In genomic region chr17:47717845-47718621, GRCh38 we compare ENCODE assay signal across 14 cellular contexts. TPM values are rescaled to one million over a fixed set of nuclear protein-coding genes. Genes with fewer than 3 reads are reported as not detected.
DNase-seq lines count a peak whose midpoint lies in the region; ATAC-seq, FAIRE-seq and TF ChIP-seq lines count a peak whose summit lies in the region.
"Had no signal": no experiment of that assay in that cellular context is flagged by ENCODE, and none has a peak within 500 bp of the region (broad histone marks: within the 10 kb centered on the region; RNA-seq: fewer than 3 reads in every experiment).

No MANE protein-coding gene starts in this region.

- peak; percentile 50 for DNase-seq in activated CD8-positive, alpha-beta memory T cell treated with anti-CD3 and anti-CD28 coated beads, Interleukin-2, amount 10 ng/mL, durations not matched to agents 7 days and 5 days
- DNase-seq in activated CD8-positive, alpha-beta memory T cell treated with anti-CD3 and anti-CD28 coated beads, Interleukin-2, amount 50 U/mL, for 48 hours: no peak
- DNase-seq in PC-9: no peak
- no peak for DNase-seq in K562 (ENCODE audit: extremely low read depth in 1 of 4, low spot score in 3 of 4)
- DNase-seq in amniotic stem cell (lab: John Stamatoyannopoulos, UW): no peak
- DNase-seq in coronary artery (ENCODE audit: low spot score): no peak
- DNase-seq: NCI-H226, right cardiac atrium had no signal

- H3K4me2 ChIP-seq in PC-9: peak overlapping the region; percentile 70; the same call in 1 of the 2 replicates
- H3K4me2 ChIP-seq in K562 (ENCODE audit: insufficient read depth, low read length): no peak overlapping the region

- no peak for TF ChIP-seq EP300 in K562 (IDR thresholded peaks at IDR 0.05; ENCODE audit: low read length)

- intact Hi-C loops in PC-9 (cut with micrococcal nuclease; ENCODE audit: unreplicated experiment): no loop called here
- intact Hi-C loops in K562 (cut with micrococcal nuclease): no loop called here

- no peaks in the 10 kb centered on the region for H3K36me3 Mint-ChIP-seq in activated CD8-positive, alpha-beta memory T cell treated with anti-CD3 and anti-CD28 coated beads, Interleukin-2, amount 10 ng/mL, durations not matched to agents 7 days and 5 days
- no peaks in the 10 kb centered on the region for H3K36me3 Mint-ChIP-seq in stimulated activated naive CD8-positive, alpha-beta T cell treated with anti-CD3 and anti-CD28 coated beads, Interleukin-15, Interleukin-2, amounts not matched to agents 100 ng/mL and 50 ng/mL, for 24 hours (ENCODE audit: low read depth)
- H3K36me3 Mint-ChIP-seq: CD14-positive monocyte had no signal

- no peak overlapping the region for H3K27ac ChIP-seq in PC-9
- H3K27ac ChIP-seq in K562 (ENCODE audit: extremely low read depth, low read depth, low read length): no peak overlapping the region
- no peak overlapping the region for H3K27ac ChIP-seq in coronary artery
- H3K27ac ChIP-seq: body of pancreas had no signal

- CTCF ChIA-PET in activated CD8-positive, alpha-beta memory T cell treated with anti-CD3 and anti-CD28 coated beads, Interleukin-2, amount 10 ng/mL, durations not matched to agents 7 days and 5 days (lab: Charles Lee): interaction anchor here (0.6 to 8.2 kb wide), 12 partner anchors 8 to 301 kb away, joined by 3 to 157 read pairs (median 8); partner anchors contain the start of gene TBX21
- CTCF ChIA-PET in PC-9 (lab: Charles Lee) (interaction anchor here (0.6 kb wide), 2 partner anchors 15 to 280 kb away, joined by 3 read pairs; partner anchors contain the start of gene TBX21), K562 (lab: Yijun Ruan, JAX; ENCODE audit: low intra/inter-chr PET ratio) (no interaction called here)

- H3F3A ChIP-seq in PC-9 (ENCODE audit: insufficient read depth, low read depth): peaks cover 17% of the 10 kb centered on the region

- H3K9me3 Mint-ChIP-seq in activated CD8-positive, alpha-beta memory T cell treated with anti-CD3 and anti-CD28 coated beads, Interleukin-2, amount 10 ng/mL, durations not matched to agents 7 days and 5 days (ENCODE audit: low read depth): no peaks in the 10 kb centered on the region
- no peaks in the 10 kb centered on the region for H3K9me3 Mint-ChIP-seq in stimulated activated naive CD8-positive, alpha-beta T cell treated with anti-CD3 and anti-CD28 coated beads, Interleukin-15, Interleukin-2, amounts not matched to agents 100 ng/mL and 50 ng/mL, for 24 hours

- no peaks in the 10 kb centered on the region for H3K9me1 ChIP-seq in K562 (ENCODE audit: control insufficient read depth, insufficient read depth, low read length)

- peak overlapping the region; percentile 90 for H3K27ac Mint-ChIP-seq in activated CD8-positive, alpha-beta memory T cell treated with anti-CD3 and anti-CD28 coated beads, Interleukin-2, amount 10 ng/mL, durations not matched to agents 7 days and 5 days
- H3K27ac Mint-ChIP-seq in stimulated activated naive CD8-positive, alpha-beta T cell treated with anti-CD3 and anti-CD28 coated beads, Interleukin-15, Interleukin-2, amounts not matched to agents 100 ng/mL and 50 ng/mL, for 24 hours: peak overlapping the region; percentile 98

- H3K27me3 ChIP-seq in PC-9 (ENCODE audit: insufficient read depth, low read depth): peaks cover 22% of the 10 kb centered on the region
- H3K27me3 ChIP-seq in K562 (ENCODE audit: control insufficient read depth in 2 of 2, insufficient read depth in 2 of 2, low read length in 2 of 2): peaks cover 20 to 74% of the 10 kb centered on the region in 2 experiments; a peak in 4 of 5 replicates

- H3K4me3 ChIP-seq in PC-9 (no peak overlapping the region), K562 (no peak overlapping the region), coronary artery (no peak overlapping the region)
- H3K4me3 ChIP-seq: body of pancreas, lung had no signal

- in situ Hi-C loops in K562 (cut with MboI): no loop called here

- H4K20me1 ChIP-seq in PC-9 (ENCODE audit: insufficient read depth) (no peaks in the 10 kb centered on the region), K562 (replicated peaks; ENCODE audit: control insufficient read depth, insufficient read depth, low read length) (peaks cover 3% of the 10 kb centered on the region)

- no peak for ATAC-seq in activated CD8-positive, alpha-beta memory T cell treated with anti-CD3 and anti-CD28 coated beads, Interleukin-2, amount 10 ng/mL, durations not matched to agents 7 days and 5 days
- peak; percentile 55 for ATAC-seq in K562
- ATAC-seq in HG02642 (IDR thresholded peaks at IDR 0.05; ENCODE audit: poor library complexity, unreplicated experiment): no peak
- ATAC-seq: body of pancreas, right cardiac atrium had no signal

- TF ChIP-seq POLR2A in K562 (conservative IDR thresholded peaks at IDR 0.05): no peak

- H3K9ac ChIP-seq in K562 (ENCODE audit: insufficient read depth in 1 of 2, low read depth in 2 of 2, low read length in 2 of 2): peak overlapping the region in 1 of 2 experiments; percentile 75; a peak in 2 of 4 replicates

- no peaks in the 10 kb centered on the region for H3K36me3 ChIP-seq in PC-9 (ENCODE audit: low read depth)
- no peaks in the 10 kb centered on the region for H3K36me3 ChIP-seq in K562 (ENCODE audit: control insufficient read depth, insufficient read depth, low read length)

- no peaks in the 10 kb centered on the region for H3K79me2 ChIP-seq in PC-9 (ENCODE audit: low read depth)
- no peaks in the 10 kb centered on the region for H3K79me2 ChIP-seq in K562 (ENCODE audit: control insufficient read depth, insufficient read depth, low read length)

- no peak overlapping the region for H3K4me3 Mint-ChIP-seq in activated CD8-positive, alpha-beta memory T cell treated with anti-CD3 and anti-CD28 coated beads, Interleukin-2, amount 10 ng/mL, durations not matched to agents 7 days and 5 days
- H3K4me3 Mint-ChIP-seq in stimulated activated naive CD8-positive, alpha-beta T cell treated with anti-CD3 and anti-CD28 coated beads, Interleukin-15, Interleukin-2, amounts not matched to agents 100 ng/mL and 50 ng/mL, for 24 hours: peak overlapping the region; percentile 82

- WGBS in K562 (ENCODE audit: insufficient coverage, low coverage, missing lambda C conversion rate): under 1% methylated on average over 11 of the region's 12 CpGs

- POLR2A ChIA-PET in PC-9 (lab: Charles Lee; ENCODE audit: unreplicated experiment) (interaction anchor here (0.7 kb wide), 1 partner anchor 633 kb away, joined by 3 read pairs; no protein-coding TSS in a partner anchor), K562 (lab: Yijun Ruan, JAX) (interaction anchor here (0.5 to 1.5 kb wide), 7 partner anchors 11 to 762 kb away, joined by 3 to 7 read pairs (median 4); no protein-coding TSS in a partner anchor)

- no peaks in the 10 kb centered on the region for H3K9me2 ChIP-seq in PC-9 (ENCODE audit: insufficient read depth)

- peak; percentile 59 for FAIRE-seq in K562 (lab: Jason Lieb, UNC)

- peaks cover 45% of the 10 kb centered on the region for H3K4me1 ChIP-seq in PC-9 (replicated peaks; ENCODE audit: insufficient read depth)
- peaks cover 25 to 43% of the 10 kb centered on the region in 2 experiments for H3K4me1 ChIP-seq in K562 (replicated peaks in 1 of 2; ENCODE audit: control insufficient read depth in 2 of 2, insufficient read depth in 2 of 2, low read length in 2 of 2)

- BruUV-seq in PC-9 (replicated peaks; lab: Mats Ljungman, UMichigan): no TSS peak
- no TSS peak for BruUV-seq in K562 (replicated peaks; lab: Mats Ljungman, UMichigan)

- no peak overlapping the region for H2AFZ ChIP-seq in PC-9
- no peak overlapping the region for H2AFZ ChIP-seq in K562 (ENCODE audit: low read depth, low read length)

- peaks cover 8% of the 10 kb centered on the region for H3K27me3 Mint-ChIP-seq in activated CD8-positive, alpha-beta memory T cell treated with anti-CD3 and anti-CD28 coated beads, Interleukin-2, amount 10 ng/mL, durations not matched to agents 7 days and 5 days
- H3K27me3 Mint-ChIP-seq in stimulated activated naive CD8-positive, alpha-beta T cell treated with anti-CD3 and anti-CD28 coated beads, Interleukin-15, Interleukin-2, amounts not matched to agents 100 ng/mL and 50 ng/mL, for 24 hours: no peaks in the 10 kb centered on the region

- H3K9me3 ChIP-seq in PC-9 (ENCODE audit: insufficient read depth, low read depth): no peaks in the 10 kb centered on the region
- no peaks in the 10 kb centered on the region for H3K9me3 ChIP-seq in K562 (replicated peaks; ENCODE audit: control insufficient read depth, insufficient read depth, low read depth, low read length)
- H3K9me3 ChIP-seq: body of pancreas had no signal

- peaks cover 91% of the 10 kb centered on the region for H3K4me1 Mint-ChIP-seq in activated CD8-positive, alpha-beta memory T cell treated with anti-CD3 and anti-CD28 coated beads, Interleukin-2, amount 10 ng/mL, durations not matched to agents 7 days and 5 days
- H3K4me1 Mint-ChIP-seq in stimulated activated naive CD8-positive, alpha-beta T cell treated with anti-CD3 and anti-CD28 coated beads, Interleukin-15, Interleukin-2, amounts not matched to agents 100 ng/mL and 50 ng/mL, for 24 hours (ENCODE audit: low read depth): peaks cover 100% of the 10 kb centered on the region

- TF ChIP-seq RAD21 in K562 (CRISPR knock-in tag; conservative IDR thresholded peaks at IDR 0.05 in 1 of 2, IDR thresholded peaks at IDR 0.05 in 1 of 2): no peak

- TF ChIP-seq CTCF in PC-9 (conservative IDR thresholded peaks at IDR 0.05) (no peak; the same call in 1 of the 2 replicates), K562 (IDR thresholded peaks at IDR 0.05 in 2 of 3, conservative IDR thresholded peaks at IDR 0.05 in 1 of 3; ENCODE audit: insufficient read depth in 2 of 3, low read depth in 1 of 3, low read length in 3 of 3) (no peak), coronary artery (IDR thresholded peaks at IDR 0.05) (no peak)

RNA-seq across cellular contexts. Expression of gene TBX21, which starts 15.0 kb away (rescaled TPM):
- total RNA-seq in activated CD8-positive, alpha-beta memory T cell treated with anti-CD3 and anti-CD28 coated beads, Interleukin-2, amount 10 ng/mL, durations not matched to agents 7 days and 5 days: 10 to 100 TPM; 59.0 to 68.4 TPM
- total RNA-seq in PC-9 (2021): not detected in 2 replicates
- total RNA-seq in K562 (2011; cell fraction: chromatin; rRNA removed; ENCODE audit: low replicate concordance): not detected in 2 replicates
- not detected in 2 replicates for total RNA-seq in K562 (2011; cell fraction: nucleolus; rRNA removed)
- total RNA-seq in K562 (2011; cell fraction: nucleoplasm; rRNA removed): not detected in 2 replicates
- total RNA-seq in K562 (2014; rRNA removed): not detected in 2 replicates
- not detected in 2 replicates for total RNA-seq in K562 (2014; rRNA removed; fragmentation: Illumina TruSeq; extraction: Trizol)
- total RNA-seq in K562 (2015; rRNA removed; fragmentation: Illumina TruSeq; extraction: Trizol): not detected in 2 replicates
- 0.07 and 0.18 TPM in 2 replicates for total RNA-seq in K562 (2021)
- not detected in 2 replicates for polyA plus RNA-seq in K562 (2011; rRNA removed)
- polyA plus RNA-seq in K562 (2011; cell fraction: cytosol; rRNA removed): not detected in 2 replicates
- polyA plus RNA-seq in K562 (2011; cell fraction: nucleus; rRNA removed): not detected in 2 replicates
- polyA plus RNA-seq in K562 (2012): not detected in 2 replicates
- not detected in 2 replicates for polyA plus RNA-seq in K562 (2014; fragmentation: Illumina TruSeq; extraction: Trizol)
- polyA plus RNA-seq in K562 (2014; fragmentation: Nextera tagmentation; extraction: Ambion mirVana): not detected
- not detected in 2 replicates for polyA plus RNA-seq in K562 (2014; rRNA removed)
- not detected in 2 replicates for polyA minus RNA-seq in K562 (2011; rRNA and poly(A)+ RNA removed)
- polyA minus RNA-seq in K562 (2011; cell fraction: cytosol; rRNA and poly(A)+ RNA removed): not detected in 2 replicates
- not detected in 2 replicates for polyA minus RNA-seq in K562 (2011; cell fraction: nucleus; rRNA and poly(A)+ RNA removed)
- total RNA-seq: fibroblast of lung had no signal
- polyA plus RNA-seq: fibroblast of lung had no signal

RNA-seq across cellular contexts. Expression of gene TBKBP1, which starts 24.1 kb away (rescaled TPM):
- 1 to 10 TPM; 2.6 to 3.0 TPM for total RNA-seq in activated CD8-positive, alpha-beta memory T cell treated with anti-CD3 and anti-CD28 coated beads, Interleukin-2, amount 10 ng/mL, durations not matched to agents 7 days and 5 days
- total RNA-seq in PC-9 (2021): 3.3 and 4.9 TPM in 2 replicates
- 12.3 and 22.7 TPM in 2 replicates for total RNA-seq in K562 (2011; cell fraction: chromatin; rRNA removed; ENCODE audit: low replicate concordance)
- 11.2 and 11.4 TPM in 2 replicates for total RNA-seq in K562 (2011; cell fraction: nucleolus; rRNA removed)
- 9.2 and 10.6 TPM in 2 replicates for total RNA-seq in K562 (2011; cell fraction: nucleoplasm; rRNA removed)
- total RNA-seq in K562 (2014; rRNA removed): 10.6 and 14.7 TPM in 2 replicates
- 3.7 and 4.4 TPM in 2 replicates for total RNA-seq in K562 (2014; rRNA removed; fragmentation: Illumina TruSeq; extraction: Trizol)
- total RNA-seq in K562 (2015; rRNA removed; fragmentation: Illumina TruSeq; extraction: Trizol): 4.7 and 5.1 TPM in 2 replicates
- total RNA-seq in K562 (2021): 12.5 and 15.6 TPM in 2 replicates
- 7.2 and 8.7 TPM in 2 replicates for polyA plus RNA-seq in K562 (2011; rRNA removed)
- 4.8 and 9.7 TPM in 2 replicates for polyA plus RNA-seq in K562 (2011; cell fraction: cytosol; rRNA removed)
- polyA plus RNA-seq in K562 (2011; cell fraction: nucleus; rRNA removed): 23.1 and 27.9 TPM in 2 replicates
- 10.5 and 13.8 TPM in 2 replicates for polyA plus RNA-seq in K562 (2012)
- polyA plus RNA-seq in K562 (2014; fragmentation: Illumina TruSeq; extraction: Trizol): 6.8 and 11.4 TPM in 2 replicates
- under 1 TPM; 0.03 to 0.08 TPM for polyA plus RNA-seq in K562 (2014; fragmentation: Nextera tagmentation; extraction: Ambion mirVana)
- polyA plus RNA-seq in K562 (2014; rRNA removed): 12.9 and 13.0 TPM in 2 replicates
- 5.9 and 7.0 TPM in 2 replicates for polyA minus RNA-seq in K562 (2011; rRNA and poly(A)+ RNA removed)
- polyA minus RNA-seq in K562 (2011; cell fraction: cytosol; rRNA and poly(A)+ RNA removed): 5.4 and 7.0 TPM in 2 replicates
- 2.6 and 3.9 TPM in 2 replicates for polyA minus RNA-seq in K562 (2011; cell fraction: nucleus; rRNA and poly(A)+ RNA removed)

Comparison
In these comparisons a context has a peak if more than half of its experiments do, and no peak if none do; other contexts are left out.
1. RNA of gene TBX21, which starts 15.0 kb away (total RNA-seq): 59.0 to 68.4 TPM in activated CD8-positive, alpha-beta memory T cell treated with anti-CD3 and anti-CD28 coated beads, Interleukin-2, amount 10 ng/mL, durations not matched to agents 7 days and 5 days; not detected in PC-9 and 0.07 to 0.18 TPM in K562; every median in the first group is over 10 times any median in the second.